ENCODE assay signal across 23 cellular contexts in the genomic region with DNA sequence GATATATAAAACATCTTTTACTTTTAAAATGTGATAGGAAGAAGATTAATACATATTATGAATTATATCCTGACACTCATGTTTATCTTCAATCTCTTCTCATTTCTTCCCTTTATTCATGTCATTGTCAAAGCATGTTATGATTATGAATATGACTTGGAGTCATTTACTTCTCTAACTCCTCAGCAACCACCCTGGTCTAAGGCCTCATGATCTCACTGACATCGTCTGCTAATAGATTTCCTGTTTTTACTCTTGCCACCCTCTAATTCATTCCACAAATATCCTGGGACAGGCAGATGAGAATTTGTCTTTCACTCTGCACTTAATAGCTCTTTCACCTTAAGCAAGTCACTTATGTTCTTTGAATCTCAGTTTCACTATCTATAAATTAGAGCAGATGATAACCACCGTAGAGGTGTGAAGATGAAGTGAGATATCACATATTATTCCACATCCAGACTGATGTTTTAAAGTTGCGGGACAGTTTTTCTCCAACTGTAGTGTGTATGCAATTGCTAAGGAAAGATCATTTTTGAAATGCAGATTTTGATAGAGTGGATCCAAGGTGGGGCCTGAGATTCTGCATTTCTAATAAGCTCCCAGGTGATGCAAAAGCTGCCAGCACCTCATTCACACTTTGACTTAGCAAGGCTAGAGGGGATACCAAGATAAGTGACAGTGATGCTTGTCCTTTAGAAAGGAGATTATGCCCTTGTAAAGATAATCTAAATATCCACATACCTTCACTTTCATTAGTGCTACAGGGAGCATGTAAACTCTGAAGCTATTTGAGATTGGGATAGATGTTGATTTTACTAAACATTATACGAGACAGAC. TPM values are rescaled to one million over a fixed set of nuclear protein-coding genes. Genes with fewer than 3 reads are reported as not detected.
A peak's percentile ranks its signal among the peaks of the same experiment; 100 is the strongest.
DNase-seq lines count a peak whose midpoint lies in the region; ATAC-seq and TF ChIP-seq lines count a peak whose summit lies in the region.
"Had no signal": no experiment of that assay in that cellular context is flagged by ENCODE, and none has a peak within 500 bp of the region (broad histone marks: within the 10 kb centered on the region; RNA-seq: fewer than 3 reads in every experiment).

No MANE protein-coding gene starts in this region.

- no peaks in the 10 kb centered on the region for H3K36me3 ChIP-seq in osteoblast (ENCODE audit: insufficient read depth, low read length)
- H3K36me3 ChIP-seq: BLaER1, SJSA1 had no signal

- no peaks in the 10 kb centered on the region for H3K27me3 ChIP-seq in osteoblast (ENCODE audit: insufficient read depth, low read length)
- H3K27me3 ChIP-seq: BLaER1, SJSA1 had no signal

- H2AFZ ChIP-seq in osteoblast (ENCODE audit: low read length): peak overlapping the region; percentile 62

- DNase-seq in EL (peak; percentile 34), osteoblast (ENCODE audit: insufficient read length, low spot score, missing footprints) (no peak), COR-L47 (lab: John Stamatoyannopoulos, UW) (no peak), amniotic stem cell (lab: John Stamatoyannopoulos, UW) (no peak), occipital lobe (lab: John Stamatoyannopoulos, UW) (no peak), T-helper 17 cell (no peak)
- no peak for DNase-seq in effector memory CD8-positive, alpha-beta T cell
- DNase-seq: CD4-positive, alpha-beta T cell; DND-41; H9; HFFc6; Kasumi-1; NCI-H1417; NCI-H1694 treated with DMSO at 0.1 percent for 48 hours; NCI-H2081 treated with DMSO at 0.1 percent for 48 hours; NCI-H446; NCI-H526; OCI-M1 had no signal

- H3K4me3 ChIP-seq in osteoblast (ENCODE audit: insufficient read depth, low read length): no peak overlapping the region
- H3K4me3 ChIP-seq: A549, BLaER1, SJSA1 had no signal

- ATAC-seq in GM21619 (IDR thresholded peaks at IDR 0.05; ENCODE audit: unreplicated experiment): peak; percentile 56
- ATAC-seq in effector memory CD8-positive, alpha-beta T cell (replicated peaks): peak; percentile 61
- no peak for ATAC-seq in T-helper 17 cell
- ATAC-seq: A549 had no signal

- H3K36me3 Mint-ChIP-seq in effector memory CD8-positive, alpha-beta T cell (ENCODE audit: insufficient read depth): peaks cover 3% of the 10 kb centered on the region
- H3K36me3 Mint-ChIP-seq in T-helper 17 cell (ENCODE audit: low read depth): no peaks in the 10 kb centered on the region

- peak overlapping the region in 1 of 2 donors; percentile 4 for H3K4me3 Mint-ChIP-seq in effector memory CD8-positive, alpha-beta T cell
- no peak overlapping the region for H3K4me3 Mint-ChIP-seq in T-helper 17 cell
- H3K4me3 Mint-ChIP-seq: CD4-positive, alpha-beta T cell; H9; HFFc6 had no signal

- H4K20me1 ChIP-seq in osteoblast (ENCODE audit: insufficient read depth, low read length): no peaks in the 10 kb centered on the region
- H4K20me1 ChIP-seq: BLaER1 had no signal

- H3K79me2 ChIP-seq in osteoblast (ENCODE audit: insufficient read depth, low read length): no peaks in the 10 kb centered on the region

- H3K27me3 Mint-ChIP-seq in effector memory CD8-positive, alpha-beta T cell: peaks cover 0 to 6% of the 10 kb centered on the region in 2 donors
- H3K27me3 Mint-ChIP-seq in T-helper 17 cell: peaks cover 4% of the 10 kb centered on the region
- H3K27me3 Mint-ChIP-seq: CD4-positive, alpha-beta T cell had no signal

- no peak overlapping the region for H3K4me2 ChIP-seq in osteoblast (ENCODE audit: insufficient read depth, low read length)
- H3K4me2 ChIP-seq: A549, BLaER1 had no signal

- H3K27ac Mint-ChIP-seq in effector memory CD8-positive, alpha-beta T cell: peak overlapping the region in 1 of 2 donors; percentile 7
- no peak overlapping the region for H3K27ac Mint-ChIP-seq in T-helper 17 cell
- H3K27ac Mint-ChIP-seq: CD4-positive, alpha-beta T cell; HFFc6 had no signal

- peaks cover 5 to 10% of the 10 kb centered on the region in 2 donors for H3K4me1 Mint-ChIP-seq in effector memory CD8-positive, alpha-beta T cell (ENCODE audit: low read depth in 2 of 2)
- peaks cover 10% of the 10 kb centered on the region for H3K4me1 Mint-ChIP-seq in T-helper 17 cell

- no peak overlapping the region for H3K27ac ChIP-seq in osteoblast (ENCODE audit: low read depth, low read length)
- H3K27ac ChIP-seq: A549, BLaER1, SJSA1 had no signal

- H3K9me3 ChIP-seq in osteoblast (ENCODE audit: low read depth, low read length) (no peaks in the 10 kb centered on the region), T-helper 17 cell (ENCODE audit: control insufficient read depth, low read length, poor library complexity, severe bottlenecking) (no peaks in the 10 kb centered on the region)
- H3K9me3 ChIP-seq: A549, BLaER1, SJSA1 had no signal

- H3K4me1 ChIP-seq in osteoblast (ENCODE audit: insufficient read depth, low read length): no peaks in the 10 kb centered on the region
- H3K4me1 ChIP-seq: A549, BLaER1, SJSA1 had no signal

- no peaks in the 10 kb centered on the region for H3K9me3 Mint-ChIP-seq in effector memory CD8-positive, alpha-beta T cell
- H3K9me3 Mint-ChIP-seq: HFFc6 had no signal

- TF ChIP-seq CTCF in osteoblast (IDR thresholded peaks at IDR 0.05; ENCODE audit: extremely low read depth, low read depth, low read length): no peak

RNA-seq across cellular contexts. Expression of gene IAPP, which starts 3.3 kb away (rescaled TPM):
- total RNA-seq in osteoblast (not detected in 2 replicates), occipital lobe (not detected), T-helper 17 cell (not detected)
- total RNA-seq: CD4-positive, alpha-beta T cell; H9; HFFc6; MCF 10A; SJSA1 had no signal

RNA-seq across cellular contexts. Expression of gene SLCO1A2, which starts 34.6 kb away (rescaled TPM):
- not detected in 2 replicates for total RNA-seq in osteoblast
- 8.3 TPM for total RNA-seq in occipital lobe
- not detected for total RNA-seq in T-helper 17 cell
- total RNA-seq: CD4-positive, alpha-beta T cell; HFFc6; MCF 10A; SJSA1 had no signal
